In genomic region chr22:46936378-46936916, GRCh38 we compare ENCODE assay signal across 12 cellular contexts.
A peak's percentile ranks its signal among the peaks of the same experiment; 100 is the strongest.
DNase-seq lines count a peak whose midpoint lies in the region; ATAC-seq, FAIRE-seq and TF ChIP-seq lines count a peak whose summit lies in the region.
"Had no signal": no experiment of that assay in that cellular context is flagged by ENCODE, and none has a peak within 500 bp of the region (broad histone marks: within the 10 kb centered on the region; RNA-seq: fewer than 3 reads in every experiment).

No MANE protein-coding gene starts in this region.

- 3% methylated on average over 11 of the region's 12 CpGs for WGBS in HepG2 (ENCODE audit: low lambda C conversion rate)
- WGBS in tibial nerve, 2 donors, result 56 to 59% methylated on average over 12 of the region's 12 CpGs

- no peak overlapping the region for H2AFZ ChIP-seq in HepG2 (ENCODE audit: low read length)

- intact Hi-C loops in HepG2 (cut with micrococcal nuclease; ENCODE audit: unreplicated experiment), result loop anchor here (5.0 kb wide), 1 partner anchor 139 kb away; no protein-coding TSS in a partner anchor

- H3K79me2 ChIP-seq in HepG2 (ENCODE audit: insufficient read depth, low read length), result peaks cover 2% of the 10 kb centered on the region

- no peaks in the 10 kb centered on the region for H4K20me1 ChIP-seq in HepG2 (ENCODE audit: insufficient read depth, low read length)

- H3K27ac ChIP-seq in HepG2 (ENCODE audit: extremely low read length, insufficient read depth, low read length), result peak overlapping the region; percentile 95
- H3K27ac ChIP-seq in tibial nerve, result peak overlapping the region in 3 of 4 donors; percentile 11 to 66 (median 30)
- H3K27ac ChIP-seq: KMS-11 had no signal

- peaks cover 14% of the 10 kb centered on the region for H3K4me1 ChIP-seq in adipocyte (ENCODE audit: control insufficient read depth, insufficient read depth, low read length)
- H3K4me1 ChIP-seq in HepG2 (ENCODE audit: insufficient read depth, low read length), result peaks cover 65% of the 10 kb centered on the region
- peaks cover 0 to 27% (median 5%) of the 10 kb centered on the region in 4 donors for H3K4me1 ChIP-seq in tibial nerve

- POLR2A ChIA-PET in HepG2 (lab: Yijun Ruan, JAX), result interaction anchor here (0.7 to 1.4 kb wide), 3 partner anchors 9 to 178 kb away, joined by 3 to 4 read pairs (median 4); no protein-coding TSS in a partner anchor

- in situ Hi-C loops in HepG2 (cut with HindIII; ENCODE audit: extremely low pct_ligation_motif_present, low pct_unique_long_range_greater_than_20kb), result no loop called here

- H3K4me2 ChIP-seq in HepG2 (ENCODE audit: low read depth, low read length), result peak overlapping the region; percentile 93
- H3K4me2 ChIP-seq: KMS-11 had no signal

- CTCF ChIA-PET in HepG2 (lab: Yijun Ruan, JAX; ENCODE audit: low intra/inter-chr PET ratio, low total read pairs), result no interaction called here

- TF ChIP-seq CTCF in HepG2 (CRISPR knock-in tag; IDR thresholded peaks at IDR 0.05), result no peak
- TF ChIP-seq CTCF in tibial nerve (IDR thresholded peaks at IDR 0.05), result no peak

- H3K4me3 ChIP-seq in adipocyte (ENCODE audit: low read length) (no peak overlapping the region), HepG2 (replicated peaks in 1 of 3; ENCODE audit: insufficient read depth in 1 of 3, low read depth in 2 of 3, low read length in 3 of 3) (peak overlapping the region; percentile 30 to 67 (median 43); a peak in 5 of 6 replicates), tibial nerve (no peak overlapping the region)

- no peak overlapping the region for H3K9ac ChIP-seq in adipocyte (ENCODE audit: low read length)
- peak overlapping the region; percentile 74 for H3K9ac ChIP-seq in HepG2 (ENCODE audit: insufficient read depth, low read depth, low read length)
- H3K9ac ChIP-seq: KMS-11 had no signal

- TF ChIP-seq POLR2A in HepG2 (IDR thresholded peaks at IDR 0.05; ENCODE audit: insufficient read depth in 1 of 2, low read depth in 2 of 2, low read length in 2 of 2) (no peak; a peak in 1 of 4 replicates), tibial nerve (IDR thresholded peaks at IDR 0.05) (no peak)

- ATAC-seq in HepG2 (peak; percentile 66), GM18868 (IDR thresholded peaks at IDR 0.05; ENCODE audit: unreplicated experiment) (no peak)
- ATAC-seq: activated CD8-positive, alpha-beta T cell treated with anti-CD3 and anti-CD28 coated beads for 36 hours had no signal

- no peaks in the 10 kb centered on the region for H3K36me3 ChIP-seq in adipocyte (ENCODE audit: control insufficient read depth, insufficient read depth, low read length, severe bottlenecking)
- peaks cover 1 to 10% of the 10 kb centered on the region in 2 experiments; a peak in 2 of 5 replicates for H3K36me3 ChIP-seq in HepG2 (replicated peaks in 1 of 2; ENCODE audit: control insufficient read depth in 1 of 2, insufficient read depth in 2 of 2, low read length in 2 of 2)
- peaks cover 0 to 9% (median 0%) of the 10 kb centered on the region in 3 donors for H3K36me3 ChIP-seq in tibial nerve

- TF ChIP-seq RAD21 in HepG2 (CRISPR knock-in tag; IDR thresholded peaks at IDR 0.05), result no peak

- H3K9me3 ChIP-seq in adipocyte (ENCODE audit: control insufficient read depth, low read length) (no peaks in the 10 kb centered on the region), HepG2 (ENCODE audit: low read length) (no peaks in the 10 kb centered on the region), tibial nerve (no peaks in the 10 kb centered on the region)

- DNase-seq in NCI-H748 (lab: John Stamatoyannopoulos, UW; ENCODE audit: unreplicated experiment), result peak; percentile 59
- no peak for DNase-seq in NCI-H748 treated with DMSO at 0.1 percent for 48 hours (lab: John Stamatoyannopoulos, UW)
- DNase-seq in adipocyte (ENCODE audit: low read depth), result peak; percentile 5
- DNase-seq in HepG2 (ENCODE audit: low spot score), result peak; percentile 76
- DNase-seq in tibial nerve (ENCODE audit: low spot score in 2 of 2), result peak in 1 of 2 donors; percentile 27
- no peak for DNase-seq in D341Med (ENCODE audit: low spot score)
- DNase-seq in NCI-H526 (lab: John Stamatoyannopoulos, UW), result no peak
- DNase-seq: activated CD8-positive, alpha-beta T cell treated with anti-CD3 and anti-CD28 coated beads for 36 hours; GF-D8; NCI-H774 had no signal

- FAIRE-seq in HepG2 (lab: Jason Lieb, UNC), result peak; percentile 82

- no peaks in the 10 kb centered on the region for H3K27me3 ChIP-seq in adipocyte (replicated peaks; ENCODE audit: control insufficient read depth, insufficient read depth, low read length)
- no peaks in the 10 kb centered on the region for H3K27me3 ChIP-seq in HepG2 (ENCODE audit: control insufficient read depth in 1 of 2, insufficient read depth in 2 of 2, low read length in 2 of 2)
- H3K27me3 ChIP-seq in tibial nerve, result no peaks in the 10 kb centered on the region

- TSS peak; percentile 59 for BruUV-seq in HepG2 (replicated peaks; lab: Mats Ljungman, UMichigan)

- TF ChIP-seq EP300 in HepG2 (IDR thresholded peaks at IDR 0.05; ENCODE audit: low read depth in 2 of 2, low read length in 2 of 2) (peak in 1 of 2 experiments; percentile 21; a peak in 1 of 4 replicates), HepG2 (CRISPR knock-in tag; IDR thresholded peaks at IDR 0.05; ENCODE audit: borderline replicate concordance) (no peak), tibial nerve (IDR thresholded peaks at IDR 0.05) (no peak)

TF ChIP-seq in HepG2, 621 proteins besides CTCF, POLR2A, EP300 and RAD21 (continues in another document):
- TF ChIP-seq ZNF703 (CRISPR knock-in tag; IDR thresholded peaks at IDR 0.05; ENCODE audit: borderline replicate concordance) (0 out of 2 replicates have a peak, but pooled peaks have one; percentile 4), YEATS4 (CRISPR knock-in tag; IDR thresholded peaks at IDR 0.05; ENCODE audit: borderline replicate concordance) (0 out of 2 replicates have a peak, but pooled peaks have one; percentile 3), ZNF382 (CRISPR knock-in tag; IDR thresholded peaks at IDR 0.05; ENCODE audit: borderline replicate concordance) (no peak), SYNCRIP (IDR thresholded peaks at IDR 0.05; ENCODE audit: insufficient read depth, low read depth, low read length) (no peak), ZNF33A (CRISPR knock-in tag; IDR thresholded peaks at IDR 0.05; ENCODE audit: borderline replicate concordance) (no peak), SP1 (IDR thresholded peaks at IDR 0.05) (no peak), SP1 (CRISPR knock-in tag; IDR thresholded peaks at IDR 0.05) (no peak), CEBPB (IDR thresholded peaks at IDR 0.05; ENCODE audit: borderline replicate concordance, low read depth, low read length) (no peak), LCORL (IDR thresholded peaks at IDR 0.05) (no peak), LCORL (CRISPR knock-in tag; IDR thresholded peaks at IDR 0.05) (peak; percentile 34), E2F1 (CRISPR knock-in tag; IDR thresholded peaks at IDR 0.05) (peak; percentile 48; the same call in 1 of the 2 replicates), NCOA1 (CRISPR knock-in tag; IDR thresholded peaks at IDR 0.05) (0 out of 2 replicates have a peak, but pooled peaks have one; percentile 35), ZBTB46 (CRISPR knock-in tag; IDR thresholded peaks at IDR 0.05; ENCODE audit: borderline replicate concordance) (0 out of 2 replicates have a peak, but pooled peaks have one; percentile 8), NR2F1 (CRISPR knock-in tag; IDR thresholded peaks at IDR 0.05) (peak in 1 of 2 experiments; percentile 8; a peak in 1 of 4 replicates), ZFP36L1 (CRISPR knock-in tag; IDR thresholded peaks at IDR 0.05) (0 out of 2 replicates have a peak, but pooled peaks have one; percentile 21), KLF6 (CRISPR knock-in tag; IDR thresholded peaks at IDR 0.05) (no peak), ZNF572 (CRISPR knock-in tag; IDR thresholded peaks at IDR 0.05) (no peak), UBTF (CRISPR knock-in tag; IDR thresholded peaks at IDR 0.05) (0 out of 2 replicates have a peak, but pooled peaks have one; percentile 3)

Comparison
In these comparisons a context has a peak if more than half of its experiments do, and no peak if none do; other contexts are left out.
1. DNase-seq: peak in NCI-H748 (single experiment), adipocyte (single experiment) and HepG2 (single experiment); none in NCI-H748 treated with DMSO at 0.1 percent for 48 hours (single experiment), D341Med (single experiment) and NCI-H526 (0 of 2).
2. H3K4me3 ChIP-seq: peak in HepG2 (3 of 3); none in adipocyte (single experiment) and tibial nerve (0 of 4).